8 cellular contexts compared by ENCODE assay signal in genomic region chr2:135875491-135876065, GRCh38. TPM values are rescaled to one million over a fixed set of nuclear protein-coding genes. Genes with fewer than 3 reads are reported as not detected.
DNase-seq lines count a peak whose midpoint lies in the region; ATAC-seq and TF ChIP-seq lines count a peak whose summit lies in the region.

No MANE protein-coding gene starts in this region.

- DNase-seq in GM10248 (ENCODE audit: extremely low spot score) = peak; percentile 64
- peak; percentile 37 for DNase-seq in T1000 (lab: John Stamatoyannopoulos, UW)
- peak; percentile 76 for DNase-seq in astrocyte of the spinal cord (ENCODE audit: low read depth, low spot score)
- peak; percentile 60 to 66 for DNase-seq in stimulated activated CD4-positive, alpha-beta T cell treated with anti-CD3 and anti-CD28 coated beads, Interleukin-12 subunit alpha, Interleukin-12 subunit beta, amount 100 ng/mL, for 24 hours (ENCODE audit: low read depth in 2 of 2)
- no peak for DNase-seq in superior temporal gyrus (ENCODE audit: extremely low spot score)

- peak overlapping the region; percentile 91 for H3K9ac ChIP-seq in iPS-20b (ENCODE audit: low read depth, low read length)

- no peaks in the 10 kb centered on the region for H3K36me3 Mint-ChIP-seq in IgD-negative memory B cell

- H3K27me3 Mint-ChIP-seq in IgD-negative memory B cell = no peaks in the 10 kb centered on the region

- H3K4me1 Mint-ChIP-seq in IgD-negative memory B cell = peaks cover 23 to 27% (median 26%) of the 10 kb centered on the region in 3 donors

- no peak overlapping the region for H3K27ac ChIP-seq in iPS-20b (ENCODE audit: low read length)

- no peaks in the 10 kb centered on the region for H3K9me3 Mint-ChIP-seq in IgD-negative memory B cell

- no peaks in the 10 kb centered on the region for H3K27me3 ChIP-seq in iPS-20b (ENCODE audit: insufficient read depth, low read length)

- TF ChIP-seq CTCF in GM10248 (IDR thresholded peaks at IDR 0.05; ENCODE audit: control extremely low read depth, extremely low read depth, low read depth, missing control alignments) (no peak), astrocyte of the spinal cord (IDR thresholded peaks at IDR 0.05; ENCODE audit: low read depth, low read length) (no peak)

- CTCF ChIA-PET in GM10248 (lab: Yijun Ruan, JAX) = interaction anchor here (0.6 to 1.6 kb wide), 5 partner anchors 10 to 79 kb away, joined by 3 to 11 read pairs (median 4); no protein-coding TSS in a partner anchor

- in situ Hi-C loops in astrocyte of the spinal cord (cut with HindIII; ENCODE audit: low sequenced_read_pairs) = no loop called here

- peaks cover 36% of the 10 kb centered on the region for H3K36me3 ChIP-seq in iPS-20b (ENCODE audit: insufficient read depth, low read depth, low read length)

- H3K4me3 Mint-ChIP-seq in IgD-negative memory B cell = peak overlapping the region; percentile 92 to 99 (median 95)

- H3K27ac Mint-ChIP-seq in IgD-negative memory B cell = peak overlapping the region; percentile 91 to 97 (median 96)

- H3K4me1 ChIP-seq in iPS-20b (ENCODE audit: insufficient read depth, low read length) = no peaks in the 10 kb centered on the region; the same call in 1 of the 2 replicates

- H3K4me3 ChIP-seq in astrocyte of the spinal cord (ENCODE audit: low read depth, low read length) (peak overlapping the region; percentile 67), iPS-20b (ENCODE audit: low read length) (peak overlapping the region; percentile 71)

- H3K9me3 ChIP-seq in iPS-20b (ENCODE audit: insufficient read depth, low read depth, low read length) = no peaks in the 10 kb centered on the region

- POLR2A ChIA-PET in GM10248 (lab: Yijun Ruan, JAX) = interaction anchor here (0.9 to 1.5 kb wide), 3 partner anchors 10 to 509 kb away, joined by 3 to 4 read pairs (median 3); no protein-coding TSS in a partner anchor

- peak; percentile 62 for ATAC-seq in GM21723 (IDR thresholded peaks at IDR 0.05; ENCODE audit: unreplicated experiment)

RNA-seq across cellular contexts. Expression of gene MCM6, which starts 0.7 kb away (rescaled TPM):
- 8.2 TPM for polyA plus RNA-seq in IgD-negative memory B cell

RNA-seq across cellular contexts. Expression of gene LCT, which starts 38.6 kb away (rescaled TPM):
- not detected for polyA plus RNA-seq in IgD-negative memory B cell
